9 cellular contexts compared by ENCODE assay signal in genomic region chr10:25113231-25114035, GRCh38.
DNase-seq lines count a peak whose midpoint lies in the region; TF ChIP-seq lines count a peak whose summit lies in the region.
"Had no signal": no experiment of that assay in that cellular context is flagged by ENCODE, and none has a peak within 500 bp of the region (broad histone marks: within the 10 kb centered on the region; RNA-seq: fewer than 3 reads in every experiment).

No MANE protein-coding gene starts in this region.

- DNase-seq in activated T-cell treated with anti-CD3 and anti-CD28 coated beads for 1 hour (ENCODE audit: low read depth) (peak; percentile 1), MG63 (peak; percentile 65), Peyer's patch (peak; percentile 20 to 83 (median 70)), ascending aorta (ENCODE audit: low spot score in 2 of 2) (peak in 1 of 2 donors; percentile 67), hepatic stellate cell (ENCODE audit: low spot score) (peak; percentile 43), retina (peak; percentile 83)
- DNase-seq in activated T-cell treated with anti-CD3 and anti-CD28 coated beads, Interleukin-2, amount 50 U/mL, for 1 hour, result no peak

- TF ChIP-seq CTCF in HEK293 (tag by site-specific recombination; IDR thresholded peaks at IDR 0.05) (peak; percentile 64), Peyer's patch (IDR thresholded peaks at IDR 0.05) (peak in 4 of 6 experiments; percentile 48 to 67 (median 64)), ascending aorta (IDR thresholded peaks at IDR 0.05) (peak; percentile 9 to 66 (median 56))

- CTCF ChIA-PET in HEK293 (lab: Yijun Ruan, JAX), result interaction anchor here (0.6 to 2.0 kb wide), 20 partner anchors 11 to 571 kb away, joined by 3 to 26 read pairs (median 4); partner anchors contain the start of gene PRTFDC1

- H3K9me3 ChIP-seq in HEK293 (ENCODE audit: control insufficient read depth, insufficient read depth, low read depth, low read length) (no peaks in the 10 kb centered on the region), MG63 (no peaks in the 10 kb centered on the region), Peyer's patch (no peaks in the 10 kb centered on the region), ascending aorta (no peaks in the 10 kb centered on the region)
- H3K9me3 ChIP-seq: BLaER1 treated with 17β-estradiol and CSF1 and Interleukin-3, amounts not matched to agents 10 nM and 100 nM had no signal

- H3K27me3 ChIP-seq in MG63 (no peaks in the 10 kb centered on the region; the same call in 1 of the 2 replicates), Peyer's patch (no peaks in the 10 kb centered on the region), ascending aorta (no peaks in the 10 kb centered on the region)
- H3K27me3 ChIP-seq: BLaER1 treated with 17β-estradiol and CSF1 and Interleukin-3, amounts not matched to agents 10 nM and 100 nM had no signal

- POLR2A ChIA-PET in HEK293 (lab: Yijun Ruan, JAX), result no interaction called here

- no peak for TF ChIP-seq POLR2A in Peyer's patch (IDR thresholded peaks at IDR 0.05)

- intact Hi-C loops in ascending aorta (cut with DNase I), result loop anchor here (5.0 kb wide), 1 partner anchor 114 kb away; no protein-coding TSS in a partner anchor

- H3K27ac ChIP-seq in HEK293 (ENCODE audit: extremely low read depth, low read depth, low read length) (no peak overlapping the region), Peyer's patch (no peak overlapping the region), ascending aorta (no peak overlapping the region)
- H3K27ac ChIP-seq: BLaER1 treated with 17β-estradiol and CSF1 and Interleukin-3, amounts not matched to agents 10 nM and 100 nM had no signal

- no peaks in the 10 kb centered on the region for H3K36me3 ChIP-seq in HEK293 (ENCODE audit: control insufficient read depth in 2 of 2, insufficient read depth in 1 of 2, low read length in 2 of 2)
- H3K36me3 ChIP-seq in MG63, result no peaks in the 10 kb centered on the region
- H3K36me3 ChIP-seq in Peyer's patch, result no peaks in the 10 kb centered on the region
- no peaks in the 10 kb centered on the region for H3K36me3 ChIP-seq in ascending aorta
- H3K36me3 ChIP-seq: BLaER1 treated with 17β-estradiol and CSF1 and Interleukin-3, amounts not matched to agents 10 nM and 100 nM had no signal

- H3K4me1 ChIP-seq in HEK293 (ENCODE audit: control insufficient read depth, insufficient read depth, low read length) (no peaks in the 10 kb centered on the region), Peyer's patch (no peaks in the 10 kb centered on the region), ascending aorta (no peaks in the 10 kb centered on the region)
- H3K4me1 ChIP-seq: BLaER1 treated with 17β-estradiol and CSF1 and Interleukin-3, amounts not matched to agents 10 nM and 100 nM had no signal

- H3K4me3 ChIP-seq in HEK293 (ENCODE audit: low read depth, low read length), result no peak overlapping the region
- no peak overlapping the region for H3K4me3 ChIP-seq in MG63
- no peak overlapping the region for H3K4me3 ChIP-seq in Peyer's patch
- peak overlapping the region in 1 of 2 donors; percentile 28 for H3K4me3 ChIP-seq in ascending aorta
- H3K4me3 ChIP-seq: BLaER1 treated with 17β-estradiol and CSF1 and Interleukin-3, amounts not matched to agents 10 nM and 100 nM had no signal

TF ChIP-seq in HEK293, 187 proteins besides CTCF, POLR2A, EP300 and RAD21:
- TF ChIP-seq ZNF660 (tag by site-specific recombination; IDR thresholded peaks at IDR 0.05) (peak; percentile 54; the same call in 1 of the 2 replicates), PRDM10 (tag by site-specific recombination; IDR thresholded peaks at IDR 0.05) (peak; percentile 77), ZNF398 (tag by site-specific recombination; IDR thresholded peaks at IDR 0.05) (peak; percentile 41; the same call in 1 of the 2 replicates), ZNF654 (tag by site-specific recombination; IDR thresholded peaks at IDR 0.05; ENCODE audit: low read depth) (peak; percentile 77), ZNF704 (tag by site-specific recombination; IDR thresholded peaks at IDR 0.05) (no peak)
